ENCODE assay signal across 18 cellular contexts in the genomic region with DNA sequence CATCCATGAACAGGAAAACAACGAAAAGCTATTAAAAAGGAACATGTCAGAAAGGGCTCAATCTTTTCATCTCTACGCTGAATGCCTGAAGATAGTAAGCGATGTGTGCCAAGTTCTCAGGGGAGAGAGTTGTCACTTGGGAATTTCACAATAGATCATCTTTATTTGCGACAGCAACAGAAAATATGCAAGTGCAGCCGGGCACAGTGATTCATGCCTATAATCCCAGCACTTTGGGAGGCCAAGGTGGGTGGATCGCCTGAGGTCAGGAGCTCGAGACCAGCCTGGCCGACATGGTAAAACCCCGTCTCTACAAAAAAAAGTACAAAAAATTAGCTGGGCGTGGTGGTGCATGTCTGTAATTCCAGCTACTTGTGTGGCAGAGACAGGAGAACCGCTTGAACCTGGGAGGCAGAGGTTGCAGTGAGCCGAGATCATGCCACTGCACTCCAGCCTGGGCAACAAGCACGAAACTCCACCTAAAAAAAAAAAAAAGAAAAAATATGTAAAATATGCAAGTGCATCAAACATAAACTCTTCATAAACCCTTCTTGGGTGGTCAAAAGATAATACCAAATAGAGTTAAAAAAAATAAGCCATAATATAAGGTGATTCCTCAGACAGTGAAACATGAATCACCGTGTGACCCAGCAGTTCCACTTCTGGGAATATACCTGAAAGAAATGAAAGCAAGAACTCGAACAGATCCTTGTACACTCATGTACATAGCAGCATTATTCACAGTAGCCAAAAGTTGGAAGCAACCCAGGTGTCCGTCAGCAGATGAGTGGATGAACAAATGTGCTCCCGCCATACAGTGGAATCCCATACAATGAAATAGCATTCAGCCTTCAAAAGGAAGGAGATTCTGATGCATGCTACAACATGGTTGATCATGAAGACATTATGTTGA. TPM values are rescaled to one million over a fixed set of nuclear protein-coding genes. Genes with fewer than 3 reads are reported as not detected.
DNase-seq lines count a peak whose midpoint lies in the region; ATAC-seq, FAIRE-seq and TF ChIP-seq lines count a peak whose summit lies in the region.
"Had no signal": no experiment of that assay in that cellular context is flagged by ENCODE, and none has a peak within 500 bp of the region (broad histone marks: within the 10 kb centered on the region; RNA-seq: fewer than 3 reads in every experiment).

No MANE protein-coding gene starts in this region.

- H3K4me3 Mint-ChIP-seq in activated T-helper 17 cell treated with anti-CD3 and anti-CD28 coated beads, Interleukin-2, amount 50 U/mL, for 72 hours = peak overlapping the region; percentile 52
- H3K4me3 Mint-ChIP-seq: activated CD8-positive, alpha-beta memory T cell treated with anti-CD3 and anti-CD28 coated beads, Interleukin-2, amount 10 ng/mL, durations not matched to agents 7 days and 5 days had no signal

- no peaks in the 10 kb centered on the region for H3K27me3 Mint-ChIP-seq in activated T-helper 17 cell treated with anti-CD3 and anti-CD28 coated beads, Interleukin-2, amount 50 U/mL, for 72 hours
- H3K27me3 Mint-ChIP-seq: activated CD8-positive, alpha-beta memory T cell treated with anti-CD3 and anti-CD28 coated beads, Interleukin-2, amount 10 ng/mL, durations not matched to agents 7 days and 5 days had no signal

- peaks cover 42% of the 10 kb centered on the region for H3K36me3 ChIP-seq in ACC112 (ENCODE audit: insufficient read depth, low read length)
- peaks cover 13 to 28% of the 10 kb centered on the region in 2 donors for H3K36me3 ChIP-seq in kidney (ENCODE audit: control insufficient read depth in 1 of 2, insufficient read depth in 2 of 2, low read length in 2 of 2)
- H3K36me3 ChIP-seq in colonic mucosa = no peaks in the 10 kb centered on the region

- H3K27ac Mint-ChIP-seq in activated T-helper 17 cell treated with anti-CD3 and anti-CD28 coated beads, Interleukin-2, amount 50 U/mL, for 72 hours = peak overlapping the region; percentile 44
- H3K27ac Mint-ChIP-seq: activated CD8-positive, alpha-beta memory T cell treated with anti-CD3 and anti-CD28 coated beads, Interleukin-2, amount 10 ng/mL, durations not matched to agents 7 days and 5 days had no signal

- TF ChIP-seq EP300 in A549 (IDR thresholded peaks at IDR 0.05) = peak in 1 of 2 experiments; percentile 53; a peak in 2 of 5 replicates

- H3K4me3 ChIP-seq in A549 (no peak overlapping the region), ACC112 (ENCODE audit: low read depth, low read length) (no peak overlapping the region), fibroblast of villous mesenchyme (ENCODE audit: low read depth, low read length) (no peak overlapping the region), kidney (ENCODE audit: low read length in 2 of 2) (no peak overlapping the region), colonic mucosa (no peak overlapping the region)
- H3K4me3 ChIP-seq: esophagus muscularis mucosa, left lung, spleen had no signal

- H3K27ac ChIP-seq in A549 (peak overlapping the region; percentile 48 to 61; a peak in 4 of 6 replicates), ACC112 (ENCODE audit: low read depth, low read length) (peak overlapping the region; percentile 44), kidney (ENCODE audit: low read depth in 2 of 2, low read length in 2 of 2) (no peak overlapping the region), substantia nigra (ENCODE audit: low read depth, low read length, poor library complexity, severe bottlenecking) (no peak overlapping the region), colonic mucosa (no peak overlapping the region)
- H3K27ac ChIP-seq: esophagus muscularis mucosa, left lung, spleen had no signal

- peaks cover 36% of the 10 kb centered on the region for H3K4me1 Mint-ChIP-seq in activated T-helper 17 cell treated with anti-CD3 and anti-CD28 coated beads, Interleukin-2, amount 50 U/mL, for 72 hours

- H3K36me3 Mint-ChIP-seq in activated T-helper 17 cell treated with anti-CD3 and anti-CD28 coated beads, Interleukin-2, amount 50 U/mL, for 72 hours (ENCODE audit: low read depth) = peaks cover 95% of the 10 kb centered on the region

- no peak for FAIRE-seq in A549 (lab: Jason Lieb, UNC)
- no peak for FAIRE-seq in kidney (lab: Jason Lieb, UNC)
- FAIRE-seq: TTC549 had no signal

- H3K4me1 ChIP-seq in A549 (peaks cover 21% of the 10 kb centered on the region), ACC112 (ENCODE audit: control insufficient read depth, insufficient read depth, low read length, unreplicated experiment) (peaks cover 13% of the 10 kb centered on the region), kidney (ENCODE audit: control insufficient read depth in 1 of 2, insufficient read depth in 1 of 2, low read depth in 1 of 2, low read length in 2 of 2) (peaks cover 0 to 6% of the 10 kb centered on the region in 2 donors), colonic mucosa (no peaks in the 10 kb centered on the region)
- H3K4me1 ChIP-seq: left lung had no signal

- no peaks in the 10 kb centered on the region for H3K9me3 Mint-ChIP-seq in activated T-helper 17 cell treated with anti-CD3 and anti-CD28 coated beads, Interleukin-2, amount 50 U/mL, for 72 hours

- H3K79me2 ChIP-seq in ACC112 (ENCODE audit: control insufficient read depth, insufficient read depth, low read length, unreplicated experiment) = peaks cover 59% of the 10 kb centered on the region

- 58% methylated on average over 17 of the region's 17 CpGs for WGBS in A549 (ENCODE audit: missing lambda C conversion rate)

- TF ChIP-seq CTCF in A549 (IDR thresholded peaks at IDR 0.05) (no peak), fibroblast of villous mesenchyme (IDR thresholded peaks at IDR 0.05; ENCODE audit: insufficient read depth, low read depth, low read length) (no peak), kidney (IDR thresholded peaks at IDR 0.05; ENCODE audit: borderline replicate concordance, extremely low read depth, insufficient read depth) (no peak), colonic mucosa (IDR thresholded peaks at IDR 0.05) (no peak)

- H3K4me2 ChIP-seq in A549 = peak overlapping the region; percentile 52

- H2AFZ ChIP-seq in ACC112 (ENCODE audit: low read length, unreplicated experiment) = no peak overlapping the region

- intact Hi-C loops in kidney (cut with DNase I) = no loop called here
- intact Hi-C loops in colonic mucosa (cut with DNase I) = no loop called here

- H3K27me3 ChIP-seq in ACC112 (ENCODE audit: insufficient read depth, low read length) (no peaks in the 10 kb centered on the region), colonic mucosa (no peaks in the 10 kb centered on the region)
- H3K27me3 ChIP-seq: esophagus muscularis mucosa, left lung, spleen had no signal

- H3K9ac ChIP-seq in kidney (ENCODE audit: low read length in 2 of 2) (no peak overlapping the region), colonic mucosa (ENCODE audit: low read depth in 2 of 2, low read length in 2 of 2) (no peak overlapping the region)

- POLR2A ChIA-PET in A549 (lab: Yijun Ruan, JAX) = interaction anchor here (0.6 kb wide), 1 partner anchor 1044 kb away, joined by 3 read pairs; no protein-coding TSS in a partner anchor

- DNase-seq in A549 (ENCODE audit: low read depth in 1 of 2, low spot score in 1 of 2) = peak in 1 of 2 experiments; percentile 66
- peak; percentile 60 for DNase-seq in fibroblast of villous mesenchyme (ENCODE audit: low read depth)
- no peak for DNase-seq in NCI-H748 (lab: John Stamatoyannopoulos, UW; ENCODE audit: unreplicated experiment)
- DNase-seq in kidney = no peak
- DNase-seq in substantia nigra (lab: John Stamatoyannopoulos, UW) = no peak
- no peak for DNase-seq in colonic mucosa
- DNase-seq: activated CD8-positive, alpha-beta memory T cell treated with anti-CD3 and anti-CD28 coated beads, Interleukin-2, amount 10 ng/mL, durations not matched to agents 7 days and 5 days; anterior cingulate cortex; cortex of kidney; left lung; NCI-H1105 treated with DMSO at 0.1 percent for 48 hours; NCI-H345; SHP77 treated with DMSO at 0.1 percent for 48 hours; spleen had no signal

- no peak for TF ChIP-seq POLR2A in A549 (IDR thresholded peaks at IDR 0.05; ENCODE audit: low read length)

- no peaks in the 10 kb centered on the region for H3K9me3 ChIP-seq in A549
- H3K9me3 ChIP-seq in kidney (ENCODE audit: control insufficient read depth in 1 of 2, low read length in 2 of 2) = no peaks in the 10 kb centered on the region
- no peaks in the 10 kb centered on the region for H3K9me3 ChIP-seq in colonic mucosa
- H3K9me3 ChIP-seq: esophagus muscularis mucosa, left lung, spleen had no signal

- CTCF ChIA-PET in A549 (lab: Yijun Ruan, JAX) = no interaction called here

- peak in 1 of 2 experiments; percentile 59; a peak in 4 of 6 replicates for ATAC-seq in A549
- peak; percentile 90 for ATAC-seq in activated T-helper 17 cell treated with anti-CD3 and anti-CD28 coated beads, Interleukin-2, amount 50 U/mL, for 72 hours (replicated peaks)
- ATAC-seq: activated CD8-positive, alpha-beta memory T cell treated with anti-CD3 and anti-CD28 coated beads, Interleukin-2, amount 10 ng/mL, durations not matched to agents 7 days and 5 days; left lung had no signal

- no peak for TF ChIP-seq RAD21 in A549 (conservative IDR thresholded peaks at IDR 0.05 in 1 of 2, IDR thresholded peaks at IDR 0.05 in 1 of 2)

TF ChIP-seq in A549, 52 proteins besides CTCF, POLR2A, EP300 and RAD21 (continues in another document):
- TF ChIP-seq PHF8 (IDR thresholded peaks at IDR 0.05; ENCODE audit: borderline replicate concordance, low read depth) (no peak), ZSCAN20 (CRISPR knock-in tag; IDR thresholded peaks at IDR 0.05) (no peak), JUNB (IDR thresholded peaks at IDR 0.05) (peak; percentile 53)

RNA-seq across cellular contexts. Expression of a gene that starts 16.2 kb away (rescaled TPM):
- polyA plus RNA-seq in A549 (2011; rRNA removed) = 190 and 199 TPM in 2 replicates
- 108 and 126 TPM in 2 replicates for polyA plus RNA-seq in A549 (2012; cell fraction: cytosol; rRNA removed)
- polyA plus RNA-seq in A549 (2012; cell fraction: nucleus; rRNA removed) = 60.2 and 71.0 TPM in 2 replicates
- 76.9 to 79.6 TPM (median 79.5 TPM) in 3 replicates for polyA plus RNA-seq in A549 (2017; fragmentation: RNase III; extraction: RNeasy Plus Mini Kit Qiagen cat#74134 plus additional on column Dnase treatment)
- 209 and 241 TPM in 2 replicates for polyA minus RNA-seq in A549 (2011; rRNA and poly(A)+ RNA removed)
- 100 to 1,000 TPM; 225 to 256 TPM for total RNA-seq in activated T-helper 17 cell treated with anti-CD3 and anti-CD28 coated beads, Interleukin-2, amount 50 U/mL, for 72 hours
- 54.4 and 86.8 TPM in 2 replicates for total RNA-seq in fibroblast of villous mesenchyme
- 35.4 TPM for total RNA-seq in kidney
- 33.4 TPM for polyA plus RNA-seq in kidney (ENCODE audit: insufficient read depth, low read depth, low replicate concordance)
- total RNA-seq in colonic mucosa = 10 to 100 TPM; 71.9 to 95.7 TPM

RNA-seq across cellular contexts. Expression of a gene that starts 50.5 kb away (rescaled TPM):
- polyA plus RNA-seq in A549 (2011; rRNA removed) = 5.7 and 6.6 TPM in 2 replicates
- polyA plus RNA-seq in A549 (2012; cell fraction: cytosol; rRNA removed) = 1.6 and 2.0 TPM in 2 replicates
- polyA plus RNA-seq in A549 (2012; cell fraction: nucleus; rRNA removed) = 4.5 and 5.5 TPM in 2 replicates
- 0.85 to 0.90 TPM (median 0.87 TPM) in 3 replicates for polyA plus RNA-seq in A549 (2017; fragmentation: RNase III; extraction: RNeasy Plus Mini Kit Qiagen cat#74134 plus additional on column Dnase treatment)
- polyA minus RNA-seq in A549 (2011; rRNA and poly(A)+ RNA removed) = 7.0 and 9.8 TPM in 2 replicates
- total RNA-seq in activated T-helper 17 cell treated with anti-CD3 and anti-CD28 coated beads, Interleukin-2, amount 50 U/mL, for 72 hours = not detected
- under 0.01 TPM in 2 replicates for total RNA-seq in fibroblast of villous mesenchyme
- total RNA-seq in kidney = 0.25 TPM
- polyA plus RNA-seq in kidney (ENCODE audit: insufficient read depth, low read depth, low replicate concordance) = 0.28 TPM
- total RNA-seq in colonic mucosa = under 1 TPM in 1 of 2 donors, not detected in 1; 0.10 TPM
- total RNA-seq: activated CD8-positive, alpha-beta memory T cell treated with anti-CD3 and anti-CD28 coated beads, Interleukin-2, amount 10 ng/mL, durations not matched to agents 7 days and 5 days had no signal

Comparison
In these comparisons a context has a peak if more than half of its experiments do, and no peak if none do; other contexts are left out.
1. H3K27ac ChIP-seq: peak in A549 (2 of 2) and ACC112 (single experiment); none in kidney (0 of 2), substantia nigra (single experiment) and colonic mucosa (single experiment).